17 cellular contexts compared by ENCODE assay signal in genomic region chr2:113132622-113133021, GRCh38. TPM values are rescaled to one million over a fixed set of nuclear protein-coding genes. Genes with fewer than 3 reads are reported as not detected.
A peak's percentile ranks its signal among the peaks of the same experiment; 100 is the strongest.
DNase-seq lines count a peak whose midpoint lies in the region; ATAC-seq and TF ChIP-seq lines count a peak whose summit lies in the region.
"Had no signal": no experiment of that assay in that cellular context is flagged by ENCODE, and none has a peak within 500 bp of the region (broad histone marks: within the 10 kb centered on the region; RNA-seq: fewer than 3 reads in every experiment).

No MANE protein-coding gene starts in this region.

- CTCF ChIA-PET in activated CD8-positive, alpha-beta T cell treated with anti-CD3 and anti-CD28 coated beads, Interleukin-2, amount 10 ng/mL, durations not matched to agents 7 days and 5 days (lab: Charles Lee) = interaction anchor here (1.2 to 10.2 kb wide), 4 partner anchors 24 to 67 kb away, joined by 5 to 370 read pairs (median 110); partner anchors contain the start of gene PSD4
- CTCF ChIA-PET in activated CD8-positive, alpha-beta T cell treated with anti-CD3 and anti-CD28 coated beads for 36 hours (lab: Charles Lee) = interaction anchor here (1.1 to 11.4 kb wide), 4 partner anchors 10 to 69 kb away, joined by 3 to 212 read pairs (median 168); partner anchors contain the start of gene IL1RN

- H3K9me3 ChIP-seq in neutrophil = no peaks in the 10 kb centered on the region
- H3K9me3 ChIP-seq: Caco-2 had no signal

- H3K4me3 Mint-ChIP-seq in activated CD8-positive, alpha-beta T cell treated with anti-CD3 and anti-CD28 coated beads, Interleukin-2, amount 10 ng/mL, durations not matched to agents 7 days and 5 days = no peak overlapping the region
- no peak overlapping the region for H3K4me3 Mint-ChIP-seq in activated CD8-positive, alpha-beta T cell treated with anti-CD3 and anti-CD28 coated beads for 36 hours
- no peak overlapping the region for H3K4me3 Mint-ChIP-seq in CD14-positive monocyte
- H3K4me3 Mint-ChIP-seq: CD8-positive, alpha-beta memory T cell; H9 had no signal

- POLR2A ChIA-PET in activated CD8-positive, alpha-beta T cell treated with anti-CD3 and anti-CD28 coated beads, Interleukin-2, amount 10 ng/mL, durations not matched to agents 7 days and 5 days (lab: Charles Lee) = interaction anchor here (0.6 to 0.7 kb wide), 2 partner anchors 50 to 55 kb away, joined by 3 to 5 read pairs; no protein-coding TSS in a partner anchor
- POLR2A ChIA-PET in activated CD8-positive, alpha-beta T cell treated with anti-CD3 and anti-CD28 coated beads for 36 hours (lab: Charles Lee) = interaction anchor here (0.9 kb wide), 1 partner anchor 30 kb away, joined by 3 read pairs; no protein-coding TSS in a partner anchor

- no peak for ATAC-seq in activated CD8-positive, alpha-beta T cell treated with anti-CD3 and anti-CD28 coated beads, Interleukin-2, amount 10 ng/mL, durations not matched to agents 7 days and 5 days
- no peak for ATAC-seq in activated CD8-positive, alpha-beta T cell treated with anti-CD3 and anti-CD28 coated beads for 36 hours
- no peak for ATAC-seq in HG03439 (IDR thresholded peaks at IDR 0.05; ENCODE audit: unreplicated experiment)

- peak; percentile 17 for DNase-seq in activated CD8-positive, alpha-beta T cell treated with anti-CD3 and anti-CD28 coated beads, Interleukin-2, amount 10 ng/mL, durations not matched to agents 7 days and 5 days
- DNase-seq in activated CD8-positive, alpha-beta T cell treated with anti-CD3 and anti-CD28 coated beads for 36 hours = no peak
- DNase-seq in CD14-positive monocyte (ENCODE audit: low spot score) = no peak
- peak; percentile 28 for DNase-seq in islet precursor cell
- no peak for DNase-seq in NCI-H1436 treated with DMSO at 0.1 percent for 48 hours (lab: John Stamatoyannopoulos, UW)
- DNase-seq in kidney glomerular epithelial cell (lab: John Stamatoyannopoulos, UW) = no peak
- DNase-seq: Caco-2; CD8-positive, alpha-beta memory T cell; DND-41; GDM1; GOT3; H9 had no signal

- H3K27me3 Mint-ChIP-seq in activated CD8-positive, alpha-beta T cell treated with anti-CD3 and anti-CD28 coated beads, Interleukin-2, amount 10 ng/mL, durations not matched to agents 7 days and 5 days (ENCODE audit: low read depth) = no peaks in the 10 kb centered on the region
- H3K27me3 Mint-ChIP-seq in activated CD8-positive, alpha-beta T cell treated with anti-CD3 and anti-CD28 coated beads for 36 hours = no peaks in the 10 kb centered on the region
- peaks cover 0 to 2% (median 0%) of the 10 kb centered on the region in 3 donors for H3K27me3 Mint-ChIP-seq in CD14-positive monocyte (ENCODE audit: low read depth in 3 of 3)

- H3K36me3 ChIP-seq in neutrophil = peaks cover 66% of the 10 kb centered on the region

- intact Hi-C loops in activated CD8-positive, alpha-beta T cell treated with anti-CD3 and anti-CD28 coated beads for 36 hours (cut with micrococcal nuclease) = no loop called here
- intact Hi-C loops in CD14-positive monocyte (cut with micrococcal nuclease) = no loop called here

- no peaks in the 10 kb centered on the region for H3K27me3 ChIP-seq in neutrophil

- TF ChIP-seq CTCF in activated CD8-positive, alpha-beta T cell treated with anti-CD3 and anti-CD28 coated beads for 36 hours (IDR thresholded peaks at IDR 0.05) = no peak
- TF ChIP-seq CTCF in CD14-positive monocyte (IDR thresholded peaks at IDR 0.05) (no peak), neutrophil (IDR thresholded peaks at IDR 0.05) (no peak)

- no peaks in the 10 kb centered on the region for H3K9me3 Mint-ChIP-seq in activated CD8-positive, alpha-beta T cell treated with anti-CD3 and anti-CD28 coated beads, Interleukin-2, amount 10 ng/mL, durations not matched to agents 7 days and 5 days (ENCODE audit: insufficient read depth)
- H3K9me3 Mint-ChIP-seq in activated CD8-positive, alpha-beta T cell treated with anti-CD3 and anti-CD28 coated beads for 36 hours = no peaks in the 10 kb centered on the region
- peaks cover 0 to 4% (median 2%) of the 10 kb centered on the region in 7 donors for H3K9me3 Mint-ChIP-seq in CD14-positive monocyte
- H3K9me3 Mint-ChIP-seq: CD8-positive, alpha-beta memory T cell; H9 had no signal

- no peak overlapping the region for H3K27ac Mint-ChIP-seq in activated CD8-positive, alpha-beta T cell treated with anti-CD3 and anti-CD28 coated beads, Interleukin-2, amount 10 ng/mL, durations not matched to agents 7 days and 5 days
- no peak overlapping the region for H3K27ac Mint-ChIP-seq in activated CD8-positive, alpha-beta T cell treated with anti-CD3 and anti-CD28 coated beads for 36 hours
- peak overlapping the region; percentile 1 to 79 (median 41) for H3K27ac Mint-ChIP-seq in CD14-positive monocyte
- H3K27ac Mint-ChIP-seq: H9 had no signal

- H3K27ac ChIP-seq in neutrophil = peak overlapping the region; percentile 61
- H3K27ac ChIP-seq: 22Rv1 had no signal

- H3K4me3 ChIP-seq in neutrophil (ENCODE audit: low read depth in 1 of 2, low read length in 1 of 2) = no peak overlapping the region

- no peaks in the 10 kb centered on the region for H3K36me3 Mint-ChIP-seq in activated CD8-positive, alpha-beta T cell treated with anti-CD3 and anti-CD28 coated beads, Interleukin-2, amount 10 ng/mL, durations not matched to agents 7 days and 5 days (ENCODE audit: low read depth)
- H3K36me3 Mint-ChIP-seq in activated CD8-positive, alpha-beta T cell treated with anti-CD3 and anti-CD28 coated beads for 36 hours (ENCODE audit: low read depth) = no peaks in the 10 kb centered on the region
- H3K36me3 Mint-ChIP-seq in CD14-positive monocyte = peaks cover 50 to 55% of the 10 kb centered on the region in 2 donors
- H3K36me3 Mint-ChIP-seq: CD8-positive, alpha-beta memory T cell had no signal

- peaks cover 42 to 54% of the 10 kb centered on the region in 2 experiments for H3K4me1 ChIP-seq in neutrophil (ENCODE audit: control insufficient read depth in 1 of 2, insufficient read depth in 1 of 2, low read depth in 1 of 2, low read length in 1 of 2)
- H3K4me1 ChIP-seq: Caco-2 had no signal

- H3K4me1 Mint-ChIP-seq in activated CD8-positive, alpha-beta T cell treated with anti-CD3 and anti-CD28 coated beads, Interleukin-2, amount 10 ng/mL, durations not matched to agents 7 days and 5 days (ENCODE audit: low read depth) = peaks cover 18% of the 10 kb centered on the region
- H3K4me1 Mint-ChIP-seq in activated CD8-positive, alpha-beta T cell treated with anti-CD3 and anti-CD28 coated beads for 36 hours (ENCODE audit: low read depth) = peaks cover 11% of the 10 kb centered on the region
- peaks cover 58% of the 10 kb centered on the region for H3K4me1 Mint-ChIP-seq in CD14-positive monocyte

RNA-seq across cellular contexts. Expression of gene IL1RN, which starts 5.2 kb away (rescaled TPM):
- under 1 TPM in 1 of 2 experiments, not detected in 1; 0.31 TPM for total RNA-seq in activated CD8-positive, alpha-beta T cell treated with anti-CD3 and anti-CD28 coated beads, Interleukin-2, amount 10 ng/mL, durations not matched to agents 7 days and 5 days
- under 1 TPM; 0.50 to 0.85 TPM for total RNA-seq in activated CD8-positive, alpha-beta T cell treated with anti-CD3 and anti-CD28 coated beads for 36 hours
- 100 to 1,000 TPM in 1 of 2 donors, 10 to 100 TPM in 1; 92.0 to 109 TPM for polyA plus RNA-seq in CD14-positive monocyte
- total RNA-seq: A673, Caco-2, H9 had no signal
- polyA plus RNA-seq: BJ; CD8-positive, alpha-beta memory T cell had no signal

RNA-seq across cellular contexts. Expression of gene PSD4, which starts 41.1 kb away (rescaled TPM):
- 100 to 1,000 TPM; 394 to 404 TPM for total RNA-seq in activated CD8-positive, alpha-beta T cell treated with anti-CD3 and anti-CD28 coated beads, Interleukin-2, amount 10 ng/mL, durations not matched to agents 7 days and 5 days
- 100 to 1,000 TPM; 247 to 251 TPM for total RNA-seq in activated CD8-positive, alpha-beta T cell treated with anti-CD3 and anti-CD28 coated beads for 36 hours
- 10 to 100 TPM; 11.0 to 18.2 TPM for polyA plus RNA-seq in CD14-positive monocyte

Comparison
In these comparisons a context has a peak if more than half of its experiments do, and no peak if none do; other contexts are left out.
1. DNase-seq: peak in activated CD8-positive, alpha-beta T cell treated with anti-CD3 and anti-CD28 coated beads, Interleukin-2, amount 10 ng/mL, durations not matched to agents 7 days and 5 days (single experiment) and islet precursor cell (single experiment); none in activated CD8-positive, alpha-beta T cell treated with anti-CD3 and anti-CD28 coated beads for 36 hours (single experiment), CD14-positive monocyte (single experiment), NCI-H1436 treated with DMSO at 0.1 percent for 48 hours (single experiment) and kidney glomerular epithelial cell (single experiment).
2. H3K27ac Mint-ChIP-seq: peak in CD14-positive monocyte (7 of 7); none in activated CD8-positive, alpha-beta T cell treated with anti-CD3 and anti-CD28 coated beads, Interleukin-2, amount 10 ng/mL, durations not matched to agents 7 days and 5 days (single experiment) and activated CD8-positive, alpha-beta T cell treated with anti-CD3 and anti-CD28 coated beads for 36 hours (single experiment).